2 cellular contexts compared by ENCODE assay signal in the genomic region with DNA sequence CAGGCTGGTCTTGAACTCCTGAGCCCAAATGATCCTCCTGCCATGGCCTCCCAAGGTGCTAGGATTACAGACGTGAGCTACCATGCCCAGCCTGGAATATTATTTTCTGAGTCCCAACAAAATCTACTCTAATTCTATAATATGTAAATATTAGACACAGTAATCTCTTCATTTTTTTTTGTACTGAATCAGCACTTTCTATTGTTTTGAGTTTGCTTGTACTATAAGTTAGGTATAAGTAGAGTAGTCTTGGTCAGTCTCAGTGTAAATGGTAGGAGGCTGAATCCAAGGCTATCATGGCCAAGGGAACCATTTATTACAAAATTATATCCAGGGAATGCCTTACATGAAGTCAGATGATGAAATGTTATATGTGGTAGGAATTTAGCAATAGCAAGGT.
TF ChIP-seq lines count a peak whose summit lies in the region.

No MANE protein-coding gene starts in this region.

TF ChIP-seq in HepG2, 621 proteins besides CTCF, POLR2A, EP300 and RAD21:
- peak; percentile 46 to 80 for TF ChIP-seq MAFK (conservative IDR thresholded peaks at IDR 0.05 in 1 of 2, IDR thresholded peaks at IDR 0.05 in 1 of 2; ENCODE audit: low read length in 2 of 2)
- peak; percentile 47; the same call in 1 of the 2 replicates for TF ChIP-seq MAFF (IDR thresholded peaks at IDR 0.05; ENCODE audit: low read depth, low read length)
- no peak for TF ChIP-seq TOPORS (CRISPR knock-in tag; IDR thresholded peaks at IDR 0.05)
TF ChIP-seq in HepG2: peak in this region for 2.

TF ChIP-seq in WTC11, 78 proteins besides CTCF, POLR2A, EP300 and RAD21:
- TF ChIP-seq ZNF396 (CRISPR knock-in tag; IDR thresholded peaks at IDR 0.05; ENCODE audit: borderline replicate concordance) (no peak), MXD4 (CRISPR knock-in tag; IDR thresholded peaks at IDR 0.05; ENCODE audit: borderline replicate concordance) (no peak), JUN (CRISPR knock-in tag; IDR thresholded peaks at IDR 0.05) (no peak), NR1H2 (CRISPR knock-in tag; IDR thresholded peaks at IDR 0.05) (no peak), ZNF671 (CRISPR knock-in tag; IDR thresholded peaks at IDR 0.05) (no peak), ZNF138 (CRISPR knock-in tag; conservative IDR thresholded peaks at IDR 0.05) (no peak), OVOL2 (CRISPR knock-in tag; IDR thresholded peaks at IDR 0.05; ENCODE audit: borderline replicate concordance) (no peak)
TF ChIP-seq in WTC11: peak in this region for 0.
